In the genomic region with DNA sequence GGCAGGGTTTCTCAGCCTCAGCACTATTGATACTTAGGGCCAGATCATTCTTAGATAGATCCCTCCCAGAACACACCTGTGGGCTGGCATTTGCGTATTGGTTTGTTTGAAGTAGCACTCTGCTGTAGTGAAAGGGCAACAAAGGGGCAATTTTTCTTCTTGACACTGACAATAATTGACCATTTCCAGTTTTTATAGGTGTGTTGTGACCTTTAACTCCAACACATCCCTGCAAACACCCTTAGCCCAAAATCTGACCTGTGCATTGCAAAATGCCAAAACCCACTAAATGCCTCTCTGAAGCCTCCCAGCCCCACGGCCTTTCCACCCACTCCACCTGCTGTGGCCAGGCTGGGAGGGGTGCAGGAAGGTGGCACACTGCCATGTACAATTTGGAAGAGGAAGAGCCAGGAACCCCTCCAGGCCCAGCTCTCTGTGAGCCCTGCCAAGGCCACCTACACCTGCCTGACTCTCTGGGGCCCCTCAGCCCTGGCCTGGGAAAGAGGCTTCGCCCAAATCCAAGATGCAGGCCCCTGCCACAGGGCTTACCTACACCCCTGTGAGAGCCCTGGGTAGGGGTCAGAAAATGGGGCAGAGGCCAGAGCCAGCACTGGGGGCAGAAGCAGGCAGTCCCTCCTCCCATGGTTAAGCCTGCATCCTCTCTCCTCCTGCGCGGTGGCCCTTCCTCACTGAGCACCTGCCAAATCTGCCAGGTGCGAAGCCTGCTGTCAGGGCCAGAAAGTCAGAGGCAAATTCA, we compare ENCODE assay signal across 29 cellular contexts. TPM values are rescaled to one million over a fixed set of nuclear protein-coding genes. Genes with fewer than 3 reads are reported as not detected.
DNase-seq lines count a peak whose midpoint lies in the region; ATAC-seq and TF ChIP-seq lines count a peak whose summit lies in the region.
"Had no signal": no experiment of that assay in that cellular context is flagged by ENCODE, and none has a peak within 500 bp of the region (broad histone marks: within the 10 kb centered on the region; RNA-seq: fewer than 3 reads in every experiment).

No MANE protein-coding gene starts in this region.

- H3K4me1 Mint-ChIP-seq in nephron progenitor cell = peaks cover 23% of the 10 kb centered on the region

- H3K4me3 Mint-ChIP-seq in nephron progenitor cell = no peak overlapping the region
- H3K4me3 Mint-ChIP-seq: activated naive CD4-positive, alpha-beta T cell treated with anti-CD3 and anti-CD28 coated beads for 36 hours; brain had no signal

- H3K4me3 ChIP-seq in OCI-LY3 (ENCODE audit: low read length) = no peak overlapping the region
- H3K4me3 ChIP-seq: left ventricle myocardium inferior, psoas muscle, SJCRH30 had no signal

- no peaks in the 10 kb centered on the region for H4K20me1 ChIP-seq in OCI-LY3 (ENCODE audit: insufficient read depth, low read length)

- no peak overlapping the region for H3K27ac Mint-ChIP-seq in nephron progenitor cell
- H3K27ac Mint-ChIP-seq: activated naive CD4-positive, alpha-beta T cell treated with anti-CD3 and anti-CD28 coated beads for 36 hours; brain had no signal

- H3K4me2 ChIP-seq in OCI-LY3 (ENCODE audit: low read length) = peak overlapping the region; percentile 18; the same call in 1 of the 2 replicates

- no peaks in the 10 kb centered on the region for H3K79me2 ChIP-seq in OCI-LY3 (ENCODE audit: low read length)

- DNase-seq in NCI-H146 (lab: John Stamatoyannopoulos, UW) = peak; percentile 2
- no peak for DNase-seq in NCI-H146 treated with DMSO at 0.1 percent for 48 hours (lab: John Stamatoyannopoulos, UW; ENCODE audit: unreplicated experiment)
- peak; percentile 5 for DNase-seq in HuH-7.5 (ENCODE audit: low spot score)
- peak; percentile 45 for DNase-seq in sciatic nerve (ENCODE audit: low spot score)
- no peak for DNase-seq in nephron progenitor cell
- DNase-seq: 8988T; activated CD4-positive, alpha-beta T cell treated with anti-CD3 and anti-CD28 coated beads for 48 hours; activated naive CD4-positive, alpha-beta T cell treated with anti-CD3 and anti-CD28 coated beads for 36 hours; amniotic stem cell; cerebellar nuclear complex; left ventricle myocardium inferior; mesendoderm; NCI-H2029; NCI-H345; NCI-H748 treated with DMSO at 0.1 percent for 48 hours; SJCRH30; stimulated activated CD4-positive, alpha-beta T cell treated with anti-CD3 and anti-CD28 coated beads, Interleukin-4, amount 100 ng/mL, for 24 hours; T1000; WERI-Rb-1 had no signal

- no peaks in the 10 kb centered on the region for H3K9me3 ChIP-seq in OCI-LY3 (ENCODE audit: insufficient read depth, low read length)
- H3K9me3 ChIP-seq: Caco-2, left ventricle myocardium inferior, neutrophil, psoas muscle, SJCRH30 had no signal

- no peak for TF ChIP-seq CTCF in OCI-LY3 (IDR thresholded peaks at IDR 0.05; ENCODE audit: low read depth, low read length)
- no peak for TF ChIP-seq CTCF in nephron progenitor cell (IDR thresholded peaks at IDR 0.05)

- H2AFZ ChIP-seq in OCI-LY3 (ENCODE audit: low read depth, low read length) = no peak overlapping the region

- H3K27me3 Mint-ChIP-seq in nephron progenitor cell (ENCODE audit: low read depth, poor library complexity) = peaks cover 18% of the 10 kb centered on the region

- H3K27me3 ChIP-seq in OCI-LY3 (ENCODE audit: low read depth, low read length) = no peaks in the 10 kb centered on the region
- H3K27me3 ChIP-seq: SJCRH30 had no signal

- no peak for ATAC-seq in sciatic nerve
- ATAC-seq in HG03565 (IDR thresholded peaks at IDR 0.05; ENCODE audit: unreplicated experiment) = no peak
- no peak for ATAC-seq in HG03442 (IDR thresholded peaks at IDR 0.05; ENCODE audit: unreplicated experiment)
- ATAC-seq: esophagus mucosa, HCT116, psoas muscle had no signal

- H3K36me3 Mint-ChIP-seq in nephron progenitor cell (ENCODE audit: low read depth) = no peaks in the 10 kb centered on the region
- H3K36me3 Mint-ChIP-seq: brain had no signal

- no peak overlapping the region for H3K27ac ChIP-seq in OCI-LY3 (ENCODE audit: low read length)
- H3K27ac ChIP-seq: left ventricle myocardium inferior, neutrophil, psoas muscle, SJCRH30, WERI-Rb-1 had no signal

- no peaks in the 10 kb centered on the region for H3K36me3 ChIP-seq in OCI-LY3 (replicated peaks; ENCODE audit: low read depth, low read length)
- H3K36me3 ChIP-seq: left ventricle myocardium inferior, neutrophil, SJCRH30, WERI-Rb-1 had no signal

- peaks cover 77% of the 10 kb centered on the region for H3K4me1 ChIP-seq in OCI-LY3 (ENCODE audit: low read length)
- H3K4me1 ChIP-seq: psoas muscle, SJCRH30 had no signal

- intact Hi-C loops in sciatic nerve (cut with DNase I) = no loop called here

- no peaks in the 10 kb centered on the region for H3K9me3 Mint-ChIP-seq in nephron progenitor cell
- H3K9me3 Mint-ChIP-seq: activated naive CD4-positive, alpha-beta T cell treated with anti-CD3 and anti-CD28 coated beads for 36 hours; brain had no signal

- H3K9ac ChIP-seq in OCI-LY3 (ENCODE audit: low read length) = no peak overlapping the region

RNA-seq across cellular contexts. Expression of a gene that starts 9.6 kb away (rescaled TPM):
- 4.3 TPM for total RNA-seq in sciatic nerve
- total RNA-seq: activated naive CD4-positive, alpha-beta T cell treated with anti-CD3 and anti-CD28 coated beads for 36 hours; Caco-2; dermis microvascular lymphatic vessel endothelial cell; SJCRH30 had no signal

RNA-seq across cellular contexts. Expression of a gene that starts 56.8 kb away (rescaled TPM):
- total RNA-seq in sciatic nerve = 30.9 TPM

Comparison
In these comparisons a context has a peak if more than half of its experiments do, and no peak if none do; other contexts are left out.
1. DNase-seq: peak in NCI-H146 (single experiment), HuH-7.5 (single experiment) and sciatic nerve (single experiment); none in NCI-H146 treated with DMSO at 0.1 percent for 48 hours (single experiment) and nephron progenitor cell (single experiment).